15 cellular contexts compared by ENCODE assay signal in genomic region chr3:139310474-139310933, GRCh38. TPM values are rescaled to one million over a fixed set of nuclear protein-coding genes. Genes with fewer than 3 reads are reported as not detected.
DNase-seq lines count a peak whose midpoint lies in the region; ATAC-seq and TF ChIP-seq lines count a peak whose summit lies in the region.
"Had no signal": no experiment of that assay in that cellular context is flagged by ENCODE, and none has a peak within 500 bp of the region (broad histone marks: within the 10 kb centered on the region; RNA-seq: fewer than 3 reads in every experiment).

No MANE protein-coding gene starts in this region.

- peak overlapping the region in 1 of 2 experiments; percentile 60 for H3K23ac ChIP-seq in mesenchymal stem cell (ENCODE audit: low read length in 2 of 2)

- no peaks in the 10 kb centered on the region for H3K79me1 ChIP-seq in mesenchymal stem cell (replicated peaks; ENCODE audit: low read length, poor library complexity, severe bottlenecking)

- no peak for ATAC-seq in HG02981 (IDR thresholded peaks at IDR 0.05; ENCODE audit: unreplicated experiment)
- ATAC-seq in HG03521 (IDR thresholded peaks at IDR 0.05; ENCODE audit: unreplicated experiment) = no peak

- H2AK5ac ChIP-seq in mesenchymal stem cell (ENCODE audit: low read length, severe bottlenecking) = peak overlapping the region; percentile 97

- peak overlapping the region; percentile 84 for H4K8ac ChIP-seq in mesenchymal stem cell (ENCODE audit: low read length)

- no peaks in the 10 kb centered on the region for H3K9me3 ChIP-seq in mesenchymal stem cell (ENCODE audit: control insufficient read depth, low read length)
- H3K9me3 ChIP-seq: BLaER1 had no signal

- 41% methylated on average over 7 of the region's 8 CpGs for WGBS in mesenchymal stem cell

- H3K4me1 ChIP-seq in mesenchymal stem cell (ENCODE audit: control insufficient read depth, insufficient read depth, low read depth, low read length) = peaks cover 43% of the 10 kb centered on the region

- DNase-seq in ACHN = peak; percentile 71
- peak; percentile 82 for DNase-seq in HS-5 (ENCODE audit: low read depth)
- peak; percentile 93 for DNase-seq in astrocyte of the spinal cord (ENCODE audit: low read depth, low spot score)
- DNase-seq in mesenchymal stem cell = peak; percentile 94
- DNase-seq in NCI-H524 (lab: John Stamatoyannopoulos, UW) = no peak
- no peak for DNase-seq in middle frontal gyrus (ENCODE audit: extremely low spot score, low spot score)
- DNase-seq: activated CD4-positive, alpha-beta T cell treated with anti-CD3 and anti-CD28 coated beads, Interleukin-2, amount 10 ng/mL, durations not matched to agents 24 days and 14 days; activated naive CD4-positive, alpha-beta T cell treated with Interleukin-2 at 50 U/mL for 16 hours; dorsolateral prefrontal cortex; NCI-H748 treated with DMSO at 0.1 percent for 48 hours; small intestine had no signal

- H3K14ac ChIP-seq in mesenchymal stem cell (ENCODE audit: low read length in 2 of 2) = peak overlapping the region in 1 of 2 experiments; percentile 44

- no peak overlapping the region for H3K4me2 ChIP-seq in mesenchymal stem cell (ENCODE audit: low read length, poor library complexity, severe bottlenecking)
- H3K4me2 ChIP-seq: BLaER1 had no signal

- peak overlapping the region; percentile 87 for H4K91ac ChIP-seq in mesenchymal stem cell (ENCODE audit: low read length)

- no peak overlapping the region for H3K4me3 ChIP-seq in astrocyte of the spinal cord (ENCODE audit: low read depth, low read length)
- H3K4me3 ChIP-seq in mesenchymal stem cell (ENCODE audit: insufficient read depth in 1 of 2, low read depth in 1 of 2, low read length in 2 of 2) = no peak overlapping the region
- H3K4me3 ChIP-seq: BLaER1, dorsolateral prefrontal cortex, SK-N-MC had no signal

- in situ Hi-C loops in ACHN (cut with HindIII; ENCODE audit: low pct_ligation_motif_present, low pct_unique_long_range_greater_than_20kb, low sequenced_read_pairs) (loop anchor here (25.0 kb wide), 1 partner anchor 198 kb away; no protein-coding TSS in a partner anchor), astrocyte of the spinal cord (cut with HindIII; ENCODE audit: low sequenced_read_pairs) (loop anchor here (25.0 kb wide), 1 partner anchor 198 kb away; no protein-coding TSS in a partner anchor)

- H3K18ac ChIP-seq in mesenchymal stem cell (ENCODE audit: low read depth in 1 of 2, low read length in 2 of 2) = peak overlapping the region; percentile 71 to 98

- peak overlapping the region; percentile 59 for H2BK5ac ChIP-seq in mesenchymal stem cell (ENCODE audit: low read depth, low read length, poor library complexity, severe bottlenecking)

- H2BK15ac ChIP-seq in mesenchymal stem cell (ENCODE audit: low read depth, poor library complexity, severe bottlenecking) = no peak overlapping the region

- H3K27ac ChIP-seq in mesenchymal stem cell (ENCODE audit: low read length, poor library complexity, severe bottlenecking) = peak overlapping the region; percentile 88
- H3K27ac ChIP-seq: BLaER1, dorsolateral prefrontal cortex, SK-N-MC had no signal

- H3K36me3 ChIP-seq in mesenchymal stem cell (ENCODE audit: control insufficient read depth in 1 of 2, insufficient read depth in 2 of 2, low read depth in 1 of 2, low read length in 2 of 2) = no peaks in the 10 kb centered on the region
- H3K36me3 ChIP-seq: BLaER1 had no signal

- TF ChIP-seq CTCF in astrocyte of the spinal cord (IDR thresholded peaks at IDR 0.05; ENCODE audit: low read depth, low read length) = no peak

- peak overlapping the region; percentile 50 for H3K9ac ChIP-seq in mesenchymal stem cell (ENCODE audit: low read length)
- H3K9ac ChIP-seq: BLaER1 had no signal

- peak overlapping the region; percentile 92 to 96 for H2BK12ac ChIP-seq in mesenchymal stem cell (ENCODE audit: low read length in 2 of 2)

- peaks cover 0 to 2% of the 10 kb centered on the region in 2 experiments for H3K27me3 ChIP-seq in mesenchymal stem cell (ENCODE audit: control insufficient read depth in 1 of 2, insufficient read depth in 1 of 2, low read length in 2 of 2)
- H3K27me3 ChIP-seq: BLaER1 had no signal

- no peak overlapping the region for H2BK120ac ChIP-seq in mesenchymal stem cell (ENCODE audit: low read depth, low read length)

- H3K4ac ChIP-seq in mesenchymal stem cell (ENCODE audit: low read depth in 1 of 2, low read length in 2 of 2) = peak overlapping the region in 1 of 2 experiments; percentile 86

- H2AFZ ChIP-seq in mesenchymal stem cell (ENCODE audit: low read depth, low read length) = peak overlapping the region; percentile 73

RNA-seq across cellular contexts. Expression of gene MRPS22, which starts 33.3 kb away (rescaled TPM):
- polyA plus RNA-seq in mesenchymal stem cell (2013, experiment 1 of 2) = 47.0 TPM
- 48.0 TPM for polyA plus RNA-seq in mesenchymal stem cell (2013, experiment 2 of 2)

Comparison
In these comparisons a context has a peak if more than half of its experiments do, and no peak if none do; other contexts are left out.
1. DNase-seq: peak in ACHN (single experiment), HS-5 (single experiment), astrocyte of the spinal cord (single experiment) and mesenchymal stem cell (single experiment); none in NCI-H524 (0 of 2) and middle frontal gyrus (single experiment).